15 cellular contexts compared by ENCODE assay signal in the genomic region with DNA sequence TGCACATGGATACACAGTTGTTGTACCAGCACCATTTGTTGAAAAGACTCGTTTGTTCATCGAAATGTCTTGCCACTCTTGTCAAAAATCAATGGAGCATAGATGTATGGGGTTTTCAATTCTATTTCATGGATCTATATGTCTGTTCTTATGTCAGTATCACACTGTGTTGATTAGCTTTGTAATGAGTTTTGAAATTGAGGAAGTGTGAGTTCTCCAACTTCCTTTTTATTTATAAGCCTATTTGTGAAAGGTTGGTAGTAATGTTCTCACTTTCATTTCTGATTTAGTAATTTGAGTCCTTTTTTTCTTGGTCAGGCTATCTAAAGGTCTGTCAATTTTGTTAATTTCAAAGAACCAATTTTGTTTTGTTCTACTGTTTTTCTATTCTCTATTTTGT.
"Had no signal": no experiment of that assay in that cellular context is flagged by ENCODE, and none has a peak within 500 bp of the region (broad histone marks: within the 10 kb centered on the region; RNA-seq: fewer than 3 reads in every experiment).

No MANE protein-coding gene starts in this region.

- H3K27me3 Mint-ChIP-seq: activated T-helper 17 cell treated with anti-CD3 and anti-CD28 coated beads, Interleukin-2, amount 50 U/mL, for 72 hours had no signal

- ATAC-seq: activated CD4-positive, CD25-positive, alpha-beta regulatory T cell treated with anti-CD3 and anti-CD28 coated beads, Interleukin-2, amount 50 U/mL, for 24 hours; activated T-helper 17 cell treated with anti-CD3 and anti-CD28 coated beads, Interleukin-2, amount 50 U/mL, for 72 hours; left lung; mucosa of descending colon; natural killer cell had no signal

- DNase-seq: activated naive CD4-positive, alpha-beta T cell treated with Interleukin-2 at 50 U/mL for 16 hours; aorta; effector CD8-positive, alpha-beta T cell; esophagus squamous epithelium; islet precursor cell; left lung; mammary epithelial cell; mucosa of descending colon; natural killer cell; sigmoid colon; stimulated activated CD4-positive, alpha-beta T cell treated with anti-CD3 and anti-CD28 coated beads, Interleukin-1b, Interleukin-23, amount 100 ng/mL, for 48 hours had no signal

- FAIRE-seq: endothelial cell of umbilical vein, TTC549 had no signal

- H3K27ac Mint-ChIP-seq: activated T-helper 17 cell treated with anti-CD3 and anti-CD28 coated beads, Interleukin-2, amount 50 U/mL, for 72 hours; natural killer cell had no signal

- H3K4me3 Mint-ChIP-seq: activated T-helper 17 cell treated with anti-CD3 and anti-CD28 coated beads, Interleukin-2, amount 50 U/mL, for 72 hours; natural killer cell had no signal

- H3K4me1 Mint-ChIP-seq: activated T-helper 17 cell treated with anti-CD3 and anti-CD28 coated beads, Interleukin-2, amount 50 U/mL, for 72 hours; natural killer cell had no signal
